ENCODE assay signal across 11 cellular contexts in the genomic region with DNA sequence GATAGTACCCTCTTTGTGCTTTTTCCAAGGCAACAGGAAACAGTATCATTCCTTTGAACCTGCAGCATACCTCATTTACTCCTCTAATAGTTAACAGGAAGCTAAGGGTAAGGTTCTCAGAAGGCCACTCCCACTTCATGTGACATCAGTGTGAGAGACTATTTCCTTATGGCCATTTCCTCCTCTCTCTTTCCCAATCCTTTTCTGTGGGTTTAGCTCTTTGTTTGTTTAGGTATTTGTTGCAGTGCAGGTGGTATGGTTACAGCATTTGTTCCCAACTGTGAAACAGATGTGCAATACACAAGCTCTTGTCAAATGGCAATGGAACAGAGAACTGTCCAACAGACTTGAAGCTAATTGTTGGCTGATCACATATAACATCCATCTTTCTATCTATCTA. TPM values are rescaled to one million over a fixed set of nuclear protein-coding genes. Genes with fewer than 3 reads are reported as not detected.
A peak's percentile ranks its signal among the peaks of the same experiment; 100 is the strongest.
DNase-seq lines count a peak whose midpoint lies in the region; ATAC-seq and TF ChIP-seq lines count a peak whose summit lies in the region.
"Had no signal": no experiment of that assay in that cellular context is flagged by ENCODE, and none has a peak within 500 bp of the region (broad histone marks: within the 10 kb centered on the region; RNA-seq: fewer than 3 reads in every experiment).

No MANE protein-coding gene starts in this region.

- DNase-seq in CD1c-positive myeloid dendritic cell (ENCODE audit: extremely low spot score): peak; percentile 48
- peak; percentile 42 for DNase-seq in KBM-7
- DNase-seq in left colon: peak in 1 of 2 donors; percentile 56
- no peak for DNase-seq in activated CD4-positive, alpha-beta T cell treated with anti-CD3 and anti-CD28 coated beads, Interleukin-2, amount 50 U/mL, for 1 hour
- no peak for DNase-seq in SK-N-SH
- DNase-seq in kidney glomerular epithelial cell (lab: John Stamatoyannopoulos, UW): no peak
- no peak for DNase-seq in naive thymus-derived CD8-positive, alpha-beta T cell
- DNase-seq: activated CD4-positive, CD25-positive, alpha-beta regulatory T cell; activated gamma-delta T cell; naive thymus-derived CD4-positive, alpha-beta T cell had no signal

- H3K9me3 Mint-ChIP-seq in naive thymus-derived CD8-positive, alpha-beta T cell: peaks cover 0 to 1% (median 0%) of the 10 kb centered on the region in 9 donors

- H3K9ac ChIP-seq in OCI-LY3 (ENCODE audit: low read length) (no peak overlapping the region), SK-N-SH (no peak overlapping the region)

- H2AFZ ChIP-seq in OCI-LY3 (ENCODE audit: low read depth, low read length): no peak overlapping the region
- H2AFZ ChIP-seq in SK-N-SH (ENCODE audit: low read depth): no peak overlapping the region

- H3K79me2 ChIP-seq in OCI-LY3 (ENCODE audit: low read length): no peaks in the 10 kb centered on the region
- no peaks in the 10 kb centered on the region for H3K79me2 ChIP-seq in SK-N-SH (ENCODE audit: insufficient read depth)

- no peaks in the 10 kb centered on the region for H3K9me2 ChIP-seq in SK-N-SH

- H3K4me3 Mint-ChIP-seq in naive thymus-derived CD8-positive, alpha-beta T cell: no peak overlapping the region
- H3K4me3 Mint-ChIP-seq: naive thymus-derived CD4-positive, alpha-beta T cell had no signal

- no peaks in the 10 kb centered on the region for H3K36me3 Mint-ChIP-seq in naive thymus-derived CD8-positive, alpha-beta T cell
- H3K36me3 Mint-ChIP-seq: naive thymus-derived CD4-positive, alpha-beta T cell had no signal

- H3K4me3 ChIP-seq in OCI-LY3 (ENCODE audit: low read length): no peak overlapping the region
- H3K4me3 ChIP-seq in SK-N-SH (ENCODE audit: low read depth in 2 of 2, low read length in 1 of 2): no peak overlapping the region

- no peaks in the 10 kb centered on the region for H3F3A ChIP-seq in SK-N-SH (replicated peaks; ENCODE audit: insufficient read depth)

- TF ChIP-seq CTCF in OCI-LY3 (IDR thresholded peaks at IDR 0.05; ENCODE audit: low read depth, low read length) (no peak), SK-N-SH (IDR thresholded peaks at IDR 0.05) (no peak)

- in situ Hi-C loops in KBM-7 (cut with MboI; ENCODE audit: low pct_unique_long_range_greater_than_20kb, low sequenced_read_pairs): no loop called here

- peaks cover 0 to 12% (median 4%) of the 10 kb centered on the region in 5 donors for H3K27me3 Mint-ChIP-seq in naive thymus-derived CD8-positive, alpha-beta T cell

- TF ChIP-seq RAD21 in SK-N-SH (IDR thresholded peaks at IDR 0.05; ENCODE audit: low read length): no peak

- no peak overlapping the region for H3K27ac Mint-ChIP-seq in naive thymus-derived CD8-positive, alpha-beta T cell
- H3K27ac Mint-ChIP-seq: naive thymus-derived CD4-positive, alpha-beta T cell had no signal

- no peaks in the 10 kb centered on the region for H4K20me1 ChIP-seq in OCI-LY3 (ENCODE audit: insufficient read depth, low read length)
- H4K20me1 ChIP-seq in SK-N-SH (ENCODE audit: insufficient read depth): no peaks in the 10 kb centered on the region

- peak overlapping the region; percentile 1; the same call in 1 of the 2 replicates for H3K4me2 ChIP-seq in OCI-LY3 (ENCODE audit: low read length)
- no peak overlapping the region for H3K4me2 ChIP-seq in SK-N-SH

- CTCF ChIA-PET in SK-N-SH (lab: Yijun Ruan, JAX): interaction anchor here (0.7 to 1.8 kb wide), 3 partner anchors 12 to 44 kb away, joined by 3 to 7 read pairs (median 5); no protein-coding TSS in a partner anchor

- peak; percentile 83 for ATAC-seq in left colon
- no peak for ATAC-seq in naive thymus-derived CD8-positive, alpha-beta T cell
- ATAC-seq: naive thymus-derived CD4-positive, alpha-beta T cell had no signal

- H3K4me1 ChIP-seq in OCI-LY3 (ENCODE audit: low read length) (peaks cover 54% of the 10 kb centered on the region), SK-N-SH (ENCODE audit: control insufficient read depth in 1 of 2, insufficient read depth in 2 of 2, low read depth in 1 of 2, low read length in 1 of 2) (no peaks in the 10 kb centered on the region)

- H3K36me3 ChIP-seq in OCI-LY3 (replicated peaks; ENCODE audit: low read depth, low read length) (peaks cover 28% of the 10 kb centered on the region), SK-N-SH (replicated peaks in 1 of 2; ENCODE audit: control insufficient read depth in 1 of 2, insufficient read depth in 2 of 2, low read length in 1 of 2) (no peaks in the 10 kb centered on the region)

- H3K4me1 Mint-ChIP-seq in naive thymus-derived CD8-positive, alpha-beta T cell: no peaks in the 10 kb centered on the region

- peak overlapping the region; percentile 43 for H3K27ac ChIP-seq in OCI-LY3 (ENCODE audit: low read length)
- no peak overlapping the region for H3K27ac ChIP-seq in SK-N-SH (ENCODE audit: low read depth in 2 of 2, low read length in 1 of 2)

- H3K27me3 ChIP-seq in OCI-LY3 (ENCODE audit: low read depth, low read length) (no peaks in the 10 kb centered on the region), SK-N-SH (ENCODE audit: insufficient read depth) (no peaks in the 10 kb centered on the region)

- TF ChIP-seq EP300 in SK-N-SH (IDR thresholded peaks at IDR 0.05; ENCODE audit: borderline replicate concordance in 1 of 2, low read depth in 1 of 2, low read length in 1 of 2): no peak

- intact Hi-C loops in left colon (cut with DNase I, micrococcal nuclease): no loop called here

- no peaks in the 10 kb centered on the region for H3K9me3 ChIP-seq in OCI-LY3 (ENCODE audit: insufficient read depth, low read length)
- no peaks in the 10 kb centered on the region for H3K9me3 ChIP-seq in SK-N-SH

- POLR2A ChIA-PET in SK-N-SH (lab: Yijun Ruan, JAX): interaction anchor here (0.7 kb wide), 1 partner anchor 23 kb away, joined by 4 read pairs; no protein-coding TSS in a partner anchor
- POLR2A ChIA-PET in naive thymus-derived CD8-positive, alpha-beta T cell (lab: Charles Lee): no interaction called here

TF ChIP-seq in SK-N-SH, 30 proteins besides CTCF, POLR2A, EP300 and RAD21 (continues in another document):
- no peak for TF ChIP-seq USF2 (IDR thresholded peaks at IDR 0.05; ENCODE audit: borderline replicate concordance, low read depth, low read length)
- TF ChIP-seq TEAD4 (IDR thresholded peaks at IDR 0.05; ENCODE audit: borderline replicate concordance, insufficient read depth): no peak
- TF ChIP-seq JUND (IDR thresholded peaks at IDR 0.05): no peak
- no peak for TF ChIP-seq RXRA (IDR thresholded peaks at IDR 0.05; ENCODE audit: borderline replicate concordance, low read depth)
- TF ChIP-seq, protein P1, sequence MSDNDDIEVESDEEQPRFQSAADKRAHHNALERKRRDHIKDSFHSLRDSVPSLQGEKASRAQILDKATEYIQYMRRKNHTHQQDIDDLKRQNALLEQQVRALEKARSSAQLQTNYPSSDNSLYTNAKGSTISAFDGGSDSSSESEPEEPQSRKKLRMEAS (IDR thresholded peaks at IDR 0.05; ENCODE audit: low read depth): no peak
- no peak for TF ChIP-seq RCOR1 (IDR thresholded peaks at IDR 0.05; ENCODE audit: low read length)
- no peak for TF ChIP-seq MEF2A (IDR thresholded peaks at IDR 0.05; ENCODE audit: borderline replicate concordance, low read depth)
- no peak for TF ChIP-seq TCF12 (IDR thresholded peaks at IDR 0.05)
- TF ChIP-seq EZH2phosphoT487 (IDR thresholded peaks at IDR 0.05; ENCODE audit: borderline replicate concordance, low read depth): no peak
- TF ChIP-seq FOXM1 (IDR thresholded peaks at IDR 0.05; ENCODE audit: low read depth): no peak
- no peak for TF ChIP-seq FOXJ3 (CRISPR knock-in tag; IDR thresholded peaks at IDR 0.05)
- no peak for TF ChIP-seq YY1 (IDR thresholded peaks at IDR 0.05; ENCODE audit: low read depth)
- TF ChIP-seq, protein P2, sequence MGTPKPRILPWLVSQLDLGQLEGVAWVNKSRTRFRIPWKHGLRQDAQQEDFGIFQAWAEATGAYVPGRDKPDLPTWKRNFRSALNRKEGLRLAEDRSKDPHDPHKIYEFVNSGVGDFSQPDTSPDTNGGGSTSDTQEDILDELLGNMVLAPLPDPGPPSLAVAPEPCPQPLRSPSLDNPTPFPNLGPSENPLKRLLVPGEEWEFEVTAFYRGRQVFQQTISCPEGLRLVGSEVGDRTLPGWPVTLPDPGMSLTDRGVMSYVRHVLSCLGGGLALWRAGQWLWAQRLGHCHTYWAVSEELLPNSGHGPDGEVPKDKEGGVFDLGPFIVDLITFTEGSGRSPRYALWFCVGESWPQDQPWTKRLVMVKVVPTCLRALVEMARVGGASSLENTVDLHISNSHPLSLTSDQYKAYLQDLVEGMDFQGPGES (IDR thresholded peaks at IDR 0.05; ENCODE audit: low read depth, low read length): no peak

RNA-seq across cellular contexts. Expression of gene TMC5, which starts 14.7 kb away (rescaled TPM):
- 100 to 1,000 TPM in 1 of 2 donors, 10 to 100 TPM in 1; 91.2 to 225 TPM for total RNA-seq in left colon
- not detected in 2 replicates for polyA plus RNA-seq in SK-N-SH (2012; rRNA removed)
- not detected in 2 replicates for polyA plus RNA-seq in SK-N-SH (2012; cell fraction: cytosol; rRNA removed)
- not detected in 2 replicates for polyA plus RNA-seq in SK-N-SH (2012; cell fraction: nucleus; rRNA removed)
- not detected for total RNA-seq in naive thymus-derived CD8-positive, alpha-beta T cell
- not detected for polyA plus RNA-seq in naive thymus-derived CD8-positive, alpha-beta T cell
- total RNA-seq: naive thymus-derived CD4-positive, alpha-beta T cell had no signal
- polyA plus RNA-seq: naive thymus-derived CD4-positive, alpha-beta T cell had no signal

Comparison
In these comparisons a context has a peak if more than half of its experiments do, and no peak if none do; other contexts are left out.
1. DNase-seq: peak in CD1c-positive myeloid dendritic cell (single experiment) and KBM-7 (single experiment); none in activated CD4-positive, alpha-beta T cell treated with anti-CD3 and anti-CD28 coated beads, Interleukin-2, amount 50 U/mL, for 1 hour (single experiment), SK-N-SH (single experiment), kidney glomerular epithelial cell (single experiment) and naive thymus-derived CD8-positive, alpha-beta T cell (0 of 10).
2. RNA of gene TMC5, which starts 14.7 kb away (total RNA-seq): 91.2 to 225 TPM in left colon; not detected in naive thymus-derived CD8-positive, alpha-beta T cell; every median in the first group is over 10 times any median in the second.